In genomic region chr14:23876160-23876750, GRCh38 we compare ENCODE assay signal across 20 cellular contexts.
"Had no signal": no experiment of that assay in that cellular context is flagged by ENCODE, and none has a peak within 500 bp of the region (broad histone marks: within the 10 kb centered on the region; RNA-seq: fewer than 3 reads in every experiment).

No MANE protein-coding gene starts in this region.

- H3K27me3 ChIP-seq: neutrophil, sigmoid colon, stomach, transverse colon had no signal

- H3K9me3 ChIP-seq: neutrophil, psoas muscle, sigmoid colon, stomach, thoracic aorta, transverse colon had no signal

- DNase-seq: cortex of kidney; dorsolateral prefrontal cortex; effector CD8-positive, alpha-beta T cell; heart left ventricle; hippocampal formation; left colon; left ventricle myocardium superior; mesendoderm; naive thymus-derived CD8-positive, alpha-beta T cell; psoas muscle; retina; sigmoid colon; small intestine; stimulated activated CD4-positive, alpha-beta T cell treated with anti-CD3 and anti-CD28 coated beads, Interleukin-12 subunit alpha, Interleukin-12 subunit beta, amount 100 ng/mL, for 4 hours; stomach; substantia nigra; transverse colon had no signal

- H3K27ac Mint-ChIP-seq: naive thymus-derived CD8-positive, alpha-beta T cell had no signal

- H3K27ac ChIP-seq: dorsolateral prefrontal cortex, heart left ventricle, neutrophil, psoas muscle, sigmoid colon, stomach, thoracic aorta, transverse colon had no signal

- H3K4me1 Mint-ChIP-seq: naive thymus-derived CD8-positive, alpha-beta T cell had no signal

- FAIRE-seq: frontal cortex, small intestine had no signal

- H3K4me1 ChIP-seq: heart left ventricle, psoas muscle, sigmoid colon, stomach, transverse colon had no signal

- H3K4me3 Mint-ChIP-seq: naive thymus-derived CD8-positive, alpha-beta T cell had no signal

- ATAC-seq: heart left ventricle; left colon; left ventricle myocardium superior; naive thymus-derived CD8-positive, alpha-beta T cell had no signal

- H3K36me3 ChIP-seq: heart left ventricle, neutrophil, sigmoid colon, stomach, thoracic aorta, transverse colon had no signal

- H3K4me3 ChIP-seq: dorsolateral prefrontal cortex, heart left ventricle, psoas muscle, sigmoid colon, stomach, thoracic aorta, transverse colon had no signal
